ENCODE assay signal across 1 cellular context in the genomic region with DNA sequence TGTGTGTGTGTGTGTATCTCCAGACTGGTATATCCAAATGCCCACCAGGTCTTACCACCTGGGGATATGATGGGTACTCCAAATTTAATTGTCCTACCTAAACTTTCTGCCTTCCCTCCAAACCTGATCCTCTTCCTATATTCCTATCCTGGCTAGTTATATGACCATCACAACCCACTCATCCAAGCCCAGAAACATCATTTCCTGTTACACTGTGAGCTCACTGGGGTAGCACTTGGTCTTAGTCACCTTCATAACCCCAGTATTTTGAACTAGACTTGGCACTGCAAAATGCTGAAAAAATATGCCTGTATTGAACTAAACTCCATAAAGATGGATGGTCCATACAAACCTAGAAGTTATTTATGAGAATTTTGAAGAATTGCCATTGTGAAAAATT.
TF ChIP-seq lines count a peak whose summit lies in the region.

No MANE protein-coding gene starts in this region.

TF ChIP-seq in SK-N-SH, 30 proteins besides CTCF, POLR2A, EP300 and RAD21 (continued from another document):
- TF ChIP-seq RXRA (IDR thresholded peaks at IDR 0.05; ENCODE audit: borderline replicate concordance, low read depth): no peak
- no peak for TF ChIP-seq RFX5 (IDR thresholded peaks at IDR 0.05; ENCODE audit: low read length)
- TF ChIP-seq CHD2 (IDR thresholded peaks at IDR 0.05; ENCODE audit: low read length, partially characterized antibody): no peak
- TF ChIP-seq NRF1 (IDR thresholded peaks at IDR 0.05; ENCODE audit: low read depth, low read length): no peak
- no peak for TF ChIP-seq FOXM1 (IDR thresholded peaks at IDR 0.05; ENCODE audit: low read depth)
- no peak for TF ChIP-seq TEAD4 (IDR thresholded peaks at IDR 0.05; ENCODE audit: borderline replicate concordance, insufficient read depth)
